ENCODE assay signal across 23 cellular contexts in genomic region chr5:41878173-41878572, GRCh38. TPM values are rescaled to one million over a fixed set of nuclear protein-coding genes. Genes with fewer than 3 reads are reported as not detected.
DNase-seq lines count a peak whose midpoint lies in the region; ATAC-seq and TF ChIP-seq lines count a peak whose summit lies in the region.
"Had no signal": no experiment of that assay in that cellular context is flagged by ENCODE, and none has a peak within 500 bp of the region (broad histone marks: within the 10 kb centered on the region; RNA-seq: fewer than 3 reads in every experiment).

No MANE protein-coding gene starts in this region.

- no peak for TF ChIP-seq CTCF in RWPE1 (conservative IDR thresholded peaks at IDR 0.05; ENCODE audit: low read depth)

- POLR2A ChIA-PET in RWPE1 (lab: Yijun Ruan, JAX; ENCODE audit: low non-redundant PET): no interaction called here

- no peak for DNase-seq in RWPE1 (ENCODE audit: low spot score)
- DNase-seq in NK-92 treated with Interleukin-12 subunit alpha and Interleukin-12 subunit beta, amount 100 ng/mL, for 24 hours (lab: John Stamatoyannopoulos, UW): no peak
- no peak for DNase-seq in AG08396 (ENCODE audit: low spot score)
- no peak for DNase-seq in left lobe of liver (ENCODE audit: low spot score)
- DNase-seq: activated CD4-positive, alpha-beta T cell treated with anti-CD3 and anti-CD28 coated beads, Interleukin-2, amount 10 ng/mL, durations not matched to agents 7 days and 5 days; activated CD8-positive, alpha-beta memory T cell treated with anti-CD3 and anti-CD28 coated beads, Interleukin-2, amount 10 ng/mL, durations not matched to agents 7 days and 5 days; anterior cingulate cortex; DMS 273 treated with DMSO at 0.1 percent for 48 hours; IMR-90; kidney; lower lobe of right lung; NCI-H1105 treated with DMSO at 0.1 percent for 48 hours; NCI-H446 treated with DMSO at 0.1 percent for 48 hours; posterior cingulate gyrus; sigmoid colon; substantia nigra had no signal

- no peak overlapping the region for H3K27ac ChIP-seq in RWPE1
- H3K27ac ChIP-seq: cardiac muscle cell, lower lobe of right lung, neural progenitor cell, sigmoid colon had no signal

- CTCF ChIA-PET in RWPE1 (lab: Yijun Ruan, JAX): no interaction called here

- peak; percentile 60 for ATAC-seq in GM18909 (IDR thresholded peaks at IDR 0.05; ENCODE audit: poor library complexity, unreplicated experiment)
- ATAC-seq in GM19467 (IDR thresholded peaks at IDR 0.05; ENCODE audit: unreplicated experiment): peak; percentile 29
- peak; percentile 25 for ATAC-seq in HG02970 (IDR thresholded peaks at IDR 0.05; ENCODE audit: low FRiP score, unreplicated experiment)
- peak; percentile 31 for ATAC-seq in HG03571 (IDR thresholded peaks at IDR 0.05; ENCODE audit: unreplicated experiment)
- ATAC-seq in left lobe of liver: no peak
- ATAC-seq: activated CD8-positive, alpha-beta memory T cell treated with anti-CD3 and anti-CD28 coated beads, Interleukin-2, amount 10 ng/mL, durations not matched to agents 7 days and 5 days; GM23338; lower lobe of right lung had no signal

RNA-seq across cellular contexts. Expression of gene OXCT1, which starts 7.9 kb away (rescaled TPM):
- total RNA-seq in left lobe of liver: 0.75 TPM

RNA-seq across cellular contexts. Expression of gene RIMOC1, which starts 26.0 kb away (rescaled TPM):
- total RNA-seq in left lobe of liver: 10.6 TPM

RNA-seq across cellular contexts. Expression of gene FBXO4, which starts 46.9 kb away (rescaled TPM):
- total RNA-seq in left lobe of liver: 5.6 TPM
